ENCODE assay signal across 30 cellular contexts in genomic region chr7:102019461-102019860, GRCh38.
"Had no signal": no experiment of that assay in that cellular context is flagged by ENCODE, and none has a peak within 500 bp of the region (broad histone marks: within the 10 kb centered on the region; RNA-seq: fewer than 3 reads in every experiment).

No MANE protein-coding gene starts in this region.

- H3K4me3 ChIP-seq: adrenal gland, ascending aorta, breast epithelium, cardiac muscle cell, coronary artery, dorsolateral prefrontal cortex, esophagus squamous epithelium, heart left ventricle had no signal

- ATAC-seq: activated CD4-positive, CD25-positive, alpha-beta regulatory T cell treated with anti-CD3 and anti-CD28 coated beads, Interleukin-2, amount 50 U/mL, for 24 hours; activated CD8-positive, alpha-beta memory T cell treated with anti-CD3 and anti-CD28 coated beads, Interleukin-2, amount 10 ng/mL, durations not matched to agents 7 days and 5 days; activated CD8-positive, alpha-beta T cell treated with anti-CD3 and anti-CD28 coated beads for 36 hours; activated naive CD8-positive, alpha-beta T cell treated with anti-CD3 and anti-CD28 coated beads, Interleukin-2, amount 50 U/mL, for 24 hours; T-helper 17 cell had no signal

- H3K9me3 ChIP-seq: adrenal gland, ascending aorta, breast epithelium, esophagus squamous epithelium, heart left ventricle had no signal

- H3K36me3 ChIP-seq: adrenal gland, ascending aorta, breast epithelium, cardiac muscle cell, WERI-Rb-1 had no signal

- DNase-seq: activated B cell treated with CpG ODN at 0.5 μM for 24 hours; activated CD4-positive, alpha-beta T cell treated with anti-CD3 and anti-CD28 coated beads for 48 hours; activated CD4-positive, alpha-beta T cell treated with anti-CD3 and anti-CD28 coated beads, Interleukin-2, amount 50 U/mL, for 1 hour; activated CD4-positive, alpha-beta T cell treated with anti-CD3 and anti-CD28 coated beads, Interleukin-2, amount 50 U/mL, for 48 hours; activated CD8-positive, alpha-beta memory T cell treated with anti-CD3 and anti-CD28 coated beads, Interleukin-2, amount 10 ng/mL, durations not matched to agents 7 days and 5 days; activated CD8-positive, alpha-beta memory T cell treated with anti-CD3 and anti-CD28 coated beads, Interleukin-2, amount 50 U/mL, for 4 hours; activated CD8-positive, alpha-beta T cell treated with anti-CD3 and anti-CD28 coated beads for 36 hours; activated effector memory CD4-positive, alpha-beta T cell treated with anti-CD3 and anti-CD28 coated beads, Interleukin-2, amount 50 U/mL, for 16 hours; activated naive CD4-positive, alpha-beta T cell treated with anti-CD3 and anti-CD28 coated beads for 36 hours; activated naive CD8-positive, alpha-beta T cell treated with anti-CD3 and anti-CD28 coated beads for 36 hours; activated naive CD8-positive, alpha-beta T cell treated with anti-CD3 and anti-CD28 coated beads, Interleukin-2, amount 50 U/mL, for 24 hours; activated T-cell treated with anti-CD3 and anti-CD28 coated beads, Interleukin-2, amount 50 U/mL, for 1 hour; activated T-cell treated with anti-CD3 and anti-CD28 coated beads, Interleukin-2, amount 50 U/mL, for 48 hours; adrenal gland; dorsolateral prefrontal cortex; effector memory CD4-positive, alpha-beta T cell; endodermal cell; erythroblast; esophagus squamous epithelium; foreskin melanocyte; T-helper 1 cell; T-helper 17 cell; T1000; WERI-Rb-1 had no signal

- H3K27me3 ChIP-seq: adrenal gland, ascending aorta, breast epithelium, cardiac muscle cell, dorsolateral prefrontal cortex, esophagus squamous epithelium, heart left ventricle had no signal

- H3K27ac ChIP-seq: adrenal gland, ascending aorta, breast epithelium, coronary artery, dorsolateral prefrontal cortex, esophagus squamous epithelium, WERI-Rb-1 had no signal

- H3K4me1 ChIP-seq: adrenal gland, ascending aorta, breast epithelium, esophagus squamous epithelium had no signal
